In the genomic region with DNA sequence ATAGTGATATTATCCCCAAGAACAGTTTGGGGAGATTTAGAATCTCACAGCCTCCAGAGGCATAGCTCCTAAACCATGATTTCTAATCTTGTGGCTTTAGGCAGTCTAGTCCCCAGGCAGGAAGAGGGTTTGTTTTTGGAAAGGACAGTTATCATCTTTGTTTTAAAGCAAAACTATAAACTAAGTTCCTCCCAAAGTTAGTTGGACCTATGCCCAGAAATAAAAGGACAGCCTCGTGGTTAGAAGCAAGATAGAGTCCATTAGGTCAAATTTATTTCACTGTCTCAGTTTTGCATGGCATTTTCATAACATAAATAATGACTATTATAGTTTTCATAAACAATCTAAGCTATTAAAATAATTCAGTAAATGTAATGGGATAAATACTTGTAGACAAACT, we compare ENCODE assay signal across 17 cellular contexts.
DNase-seq lines count a peak whose midpoint lies in the region; ATAC-seq, FAIRE-seq and TF ChIP-seq lines count a peak whose summit lies in the region.
"Had no signal": no experiment of that assay in that cellular context is flagged by ENCODE, and none has a peak within 500 bp of the region (broad histone marks: within the 10 kb centered on the region; RNA-seq: fewer than 3 reads in every experiment).

No MANE protein-coding gene starts in this region.

- BruUV-seq in endothelial cell of umbilical vein (replicated peaks; lab: Mats Ljungman, UMichigan), result no TSS peak

- H3K4me3 ChIP-seq in endothelial cell of umbilical vein (replicated peaks in 1 of 3; ENCODE audit: insufficient read depth in 1 of 3, low read depth in 1 of 3, low read length in 3 of 3), result no peak overlapping the region
- H3K4me3 ChIP-seq in esophagus muscularis mucosa, result no peak overlapping the region
- H3K4me3 ChIP-seq: HAP-1, K562 had no signal

- WGBS in esophagus muscularis mucosa, result 14% methylated on average over 1 of the region's 1 CpG

- CTCF ChIA-PET in endothelial cell of umbilical vein (lab: Charles Lee), result no interaction called here

- DNase-seq in EH (ENCODE audit: low read depth), result peak; percentile 52
- peak; percentile 23 for DNase-seq in SK-MEL-5 (ENCODE audit: low read depth, low spot score)
- DNase-seq in endothelial cell of umbilical vein (ENCODE audit: low read depth, low spot score), result no peak
- DNase-seq in frontal cortex (ENCODE audit: low spot score in 2 of 2), result no peak
- no peak for DNase-seq in esophagus muscularis mucosa (ENCODE audit: extremely low spot score)
- DNase-seq in NCI-H2081 (lab: John Stamatoyannopoulos, UW), result no peak
- DNase-seq: C1 segment of cervical spinal cord; CD4-positive, alpha-beta T cell; DMS79; GDM1; HFFc6 had no signal

- TF ChIP-seq CTCF in endothelial cell of umbilical vein (IDR thresholded peaks at IDR 0.05; ENCODE audit: extremely low read depth in 1 of 2, insufficient read depth in 1 of 2, low read depth in 1 of 2, low read length in 2 of 2) (no peak), esophagus muscularis mucosa (IDR thresholded peaks at IDR 0.05) (no peak)

- no peaks in the 10 kb centered on the region for H4K20me1 ChIP-seq in endothelial cell of umbilical vein (replicated peaks; ENCODE audit: control insufficient read depth, extremely low read depth, insufficient read depth, low read length)

- no peak for ATAC-seq in activated CD4-positive, CD25-positive, alpha-beta regulatory T cell treated with anti-CD3 and anti-CD28 coated beads, Interleukin-2, amount 50 U/mL, for 24 hours
- ATAC-seq: K562 had no signal

- TF ChIP-seq POLR2A in endothelial cell of umbilical vein (IDR thresholded peaks at IDR 0.05; ENCODE audit: low read depth, low read length) (no peak), esophagus muscularis mucosa (IDR thresholded peaks at IDR 0.05; ENCODE audit: low read depth) (no peak)

- H3K36me3 ChIP-seq in endothelial cell of umbilical vein (ENCODE audit: control insufficient read depth in 2 of 2, extremely low read depth in 1 of 2, insufficient read depth in 2 of 2, low read length in 2 of 2) (no peaks in the 10 kb centered on the region), esophagus muscularis mucosa (no peaks in the 10 kb centered on the region)
- H3K36me3 ChIP-seq: HAP-1 had no signal

- POLR2A ChIA-PET in endothelial cell of umbilical vein (lab: Charles Lee), result no interaction called here

- no peak overlapping the region for H3K9ac ChIP-seq in endothelial cell of umbilical vein (replicated peaks; ENCODE audit: extremely low read depth, insufficient read depth, low read length)

- dilution Hi-C loops in endothelial cell of umbilical vein (cut with MboI; ENCODE audit: extremely low pct_ligation_motif_present, low sequenced_read_pairs), result no loop called here

- intact Hi-C loops in endothelial cell of umbilical vein (cut with micrococcal nuclease) (loop anchor here (10.0 kb wide), 1 partner anchor 810 kb away; no protein-coding TSS in a partner anchor), esophagus muscularis mucosa (cut with DNase I) (no loop called here)

- H3K4me2 ChIP-seq in endothelial cell of umbilical vein (ENCODE audit: insufficient read depth, low read length), result no peak overlapping the region

- no peaks in the 10 kb centered on the region for H3K9me1 ChIP-seq in endothelial cell of umbilical vein (replicated peaks; ENCODE audit: control insufficient read depth, extremely low read depth, insufficient read depth, low read length)

- peak; percentile 38 for FAIRE-seq in endothelial cell of umbilical vein (lab: Jason Lieb, UNC)
- FAIRE-seq in frontal cortex (lab: Jason Lieb, UNC), result no peak
- FAIRE-seq: GM12892, GM19239, H1, K562 had no signal

- no peak overlapping the region for H2AFZ ChIP-seq in endothelial cell of umbilical vein (ENCODE audit: low read depth, low read length)

- TF ChIP-seq EP300 in esophagus muscularis mucosa (IDR thresholded peaks at IDR 0.05), result no peak

- H3K79me2 ChIP-seq in endothelial cell of umbilical vein (ENCODE audit: control insufficient read depth, insufficient read depth, low read length), result no peaks in the 10 kb centered on the region

- in situ Hi-C loops in SK-MEL-5 (cut with HindIII; ENCODE audit: low pct_unique_long_range_greater_than_20kb, low sequenced_read_pairs), result no loop called here

- H3K27ac ChIP-seq in endothelial cell of umbilical vein (ENCODE audit: insufficient read depth, low read depth, low read length) (no peak overlapping the region), esophagus muscularis mucosa (replicated peaks in 1 of 4) (no peak overlapping the region)

- H3K27me3 ChIP-seq in endothelial cell of umbilical vein (ENCODE audit: control insufficient read depth in 2 of 2, insufficient read depth in 2 of 2, low read length in 2 of 2) (no peaks in the 10 kb centered on the region), esophagus muscularis mucosa (no peaks in the 10 kb centered on the region)

- no peaks in the 10 kb centered on the region for H3K9me3 ChIP-seq in endothelial cell of umbilical vein (replicated peaks; ENCODE audit: control insufficient read depth, insufficient read depth, low read length)
- H3K9me3 ChIP-seq in esophagus muscularis mucosa, result no peaks in the 10 kb centered on the region

- no peaks in the 10 kb centered on the region for H3K4me1 ChIP-seq in endothelial cell of umbilical vein (ENCODE audit: control insufficient read depth, extremely low read depth, insufficient read depth, low read length)
- H3K4me1 ChIP-seq in esophagus muscularis mucosa, result peaks cover 0 to 5% (median 0%) of the 10 kb centered on the region in 4 donors

TF ChIP-seq in endothelial cell of umbilical vein, 7 proteins besides CTCF, POLR2A, EP300 and RAD21:
- no peak for TF ChIP-seq MYC (IDR thresholded peaks at IDR 0.05; ENCODE audit: low read depth, low read length)

Comparison
In these comparisons a context has a peak if more than half of its experiments do, and no peak if none do; other contexts are left out.
1. DNase-seq: peak in EH (single experiment) and SK-MEL-5 (single experiment); none in endothelial cell of umbilical vein (single experiment), frontal cortex (0 of 2), esophagus muscularis mucosa (single experiment) and NCI-H2081 (0 of 2).